Comparison of ENCODE assay signal across 15 cellular contexts in the genomic region with DNA sequence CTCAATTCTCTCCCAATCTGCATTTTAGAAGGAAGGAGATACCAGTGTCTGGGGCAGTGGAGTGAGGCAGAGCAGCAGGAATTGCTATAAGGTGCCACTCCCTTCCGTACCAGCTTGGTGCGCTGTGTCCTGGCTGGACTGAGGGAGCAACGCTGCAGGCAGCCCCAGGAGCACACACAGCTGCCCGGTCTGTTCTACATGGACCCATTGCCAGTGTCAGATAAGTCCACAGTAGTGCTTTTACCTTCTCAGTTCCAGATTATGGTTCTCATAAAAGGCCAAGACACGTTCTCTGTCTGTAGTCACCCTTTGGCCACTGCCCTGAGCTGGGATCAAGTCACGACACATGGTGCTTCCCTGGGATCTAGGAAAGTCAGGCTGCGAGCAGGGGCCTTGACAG. TPM values are rescaled to one million over a fixed set of nuclear protein-coding genes. Genes with fewer than 3 reads are reported as not detected.
A peak's percentile ranks its signal among the peaks of the same experiment; 100 is the strongest.
DNase-seq lines count a peak whose midpoint lies in the region; ATAC-seq and TF ChIP-seq lines count a peak whose summit lies in the region.
"Had no signal": no experiment of that assay in that cellular context is flagged by ENCODE, and none has a peak within 500 bp of the region (broad histone marks: within the 10 kb centered on the region; RNA-seq: fewer than 3 reads in every experiment).

No MANE protein-coding gene starts in this region.

- H3K79me2 ChIP-seq in H9 (ENCODE audit: insufficient read depth, low read length) = no peaks in the 10 kb centered on the region

- H3K56ac ChIP-seq in H9 (ENCODE audit: insufficient read length, low read depth, low read length) = no peak overlapping the region

- H3T11ph ChIP-seq in H9 (ENCODE audit: low read length) = no peak overlapping the region

- H3K4ac ChIP-seq in H9 (ENCODE audit: low read depth, low read length) = no peak overlapping the region

- H3K36me3 ChIP-seq in endodermal cell (ENCODE audit: control insufficient read depth, insufficient read depth, low read length) (no peaks in the 10 kb centered on the region), testis (ENCODE audit: low read depth, missing control alignments) (no peaks in the 10 kb centered on the region)
- H3K36me3 ChIP-seq: BE2C had no signal

- no peak overlapping the region for H2AFZ ChIP-seq in H9 (ENCODE audit: low read length)

- no peak overlapping the region for H3K4me2 ChIP-seq in H9 (ENCODE audit: insufficient read depth, insufficient read length, low read length)
- H3K4me2 ChIP-seq: A549 had no signal

- no peak overlapping the region for H3K18ac ChIP-seq in H9 (ENCODE audit: insufficient read length, low read depth, low read length)

- intact Hi-C loops in testis (cut with DNase I; ENCODE audit: low total_unique reads) = no loop called here

- H3K27me3 Mint-ChIP-seq in H9 (ENCODE audit: low read depth) = peaks cover 11% of the 10 kb centered on the region
- peaks cover 8% of the 10 kb centered on the region for H3K27me3 Mint-ChIP-seq in endodermal cell (ENCODE audit: insufficient read depth)

- no peak overlapping the region for H2AK5ac ChIP-seq in H9 (ENCODE audit: insufficient read length, low read length)

- peak; percentile 26 for ATAC-seq in stimulated activated effector memory CD8-positive, alpha-beta T cell treated with anti-CD3 and anti-CD28 coated beads, Interleukin-12 subunit alpha, Interleukin-12 subunit beta, amount 100 ng/mL, for 72 hours
- no peak for ATAC-seq in GM21717 (IDR thresholded peaks at IDR 0.05; ENCODE audit: unreplicated experiment)

- H3K27ac ChIP-seq in H9 (ENCODE audit: insufficient read length, low read depth, low read length) (no peak overlapping the region), endodermal cell (ENCODE audit: low read depth, low read length) (no peak overlapping the region), testis (no peak overlapping the region)
- H3K27ac ChIP-seq: A549, C4-2B, HL-60 had no signal

- H3K4me3 Mint-ChIP-seq in H9 (no peak overlapping the region), endodermal cell (no peak overlapping the region)
- no peak overlapping the region for H3K4me3 Mint-ChIP-seq in stimulated activated effector memory CD8-positive, alpha-beta T cell treated with anti-CD3 and anti-CD28 coated beads, Interleukin-12 subunit alpha, Interleukin-12 subunit beta, amount 100 ng/mL, for 72 hours

- H2BK120ac ChIP-seq in H9 (ENCODE audit: low read depth, low read length, poor library complexity, severe bottlenecking) = no peak overlapping the region

- no peaks in the 10 kb centered on the region for H3K79me1 ChIP-seq in H9 (ENCODE audit: insufficient read depth, low read depth, low read length, poor library complexity, severe bottlenecking)

- no peak for TF ChIP-seq POLR2A in testis (IDR thresholded peaks at IDR 0.05)

- H2BK20ac ChIP-seq in H9 (ENCODE audit: low read depth, low read length, poor library complexity, severe bottlenecking) = no peak overlapping the region

- H4K8ac ChIP-seq in H9 (replicated peaks; ENCODE audit: insufficient read length, low read depth, low read length) = no peak overlapping the region

- no peak overlapping the region for H3K9ac ChIP-seq in H9 (ENCODE audit: extremely low read depth, insufficient read length, low read length)
- no peak overlapping the region for H3K9ac ChIP-seq in endodermal cell (ENCODE audit: extremely low read depth, low read length, poor library complexity, severe bottlenecking)

- no peak overlapping the region for H2BK12ac ChIP-seq in H9 (ENCODE audit: insufficient read length, low read depth, low read length)

- H3K4me1 ChIP-seq in H9 (ENCODE audit: insufficient read depth, low read length) (peaks cover 2% of the 10 kb centered on the region; the same call in 1 of the 2 replicates), endodermal cell (ENCODE audit: control insufficient read depth, insufficient read depth, low read length) (no peaks in the 10 kb centered on the region), testis (no peaks in the 10 kb centered on the region)
- H3K4me1 ChIP-seq: A549, BE2C had no signal

- no peak overlapping the region for H3K14ac ChIP-seq in H9 (ENCODE audit: insufficient read depth, low read length)

- H3K4me1 Mint-ChIP-seq in H9 (peaks cover 13 to 15% of the 10 kb centered on the region in 2 experiments), endodermal cell (peaks cover 19% of the 10 kb centered on the region)
- H3K4me1 Mint-ChIP-seq in stimulated activated effector memory CD8-positive, alpha-beta T cell treated with anti-CD3 and anti-CD28 coated beads, Interleukin-12 subunit alpha, Interleukin-12 subunit beta, amount 100 ng/mL, for 72 hours = peaks cover 5% of the 10 kb centered on the region

- no peaks in the 10 kb centered on the region for H3K9me3 ChIP-seq in H9 (ENCODE audit: control insufficient read depth, low read depth, low read length)
- no peaks in the 10 kb centered on the region for H3K9me3 ChIP-seq in endodermal cell (ENCODE audit: control insufficient read depth, low read length)
- no peaks in the 10 kb centered on the region for H3K9me3 ChIP-seq in testis
- H3K9me3 ChIP-seq: A549, BE2C had no signal

- H4K91ac ChIP-seq in H9 (ENCODE audit: insufficient read length, low read depth, low read length) = no peak overlapping the region

- H3K23ac ChIP-seq in H9 (ENCODE audit: insufficient read length, low read depth, low read length) = no peak overlapping the region

- no peak for TF ChIP-seq CTCF in H9 (conservative IDR thresholded peaks at IDR 0.05)
- TF ChIP-seq CTCF in endodermal cell (conservative IDR thresholded peaks at IDR 0.05) = no peak
- no peak for TF ChIP-seq CTCF in testis (IDR thresholded peaks at IDR 0.05)

- no peak overlapping the region for H2BK5ac ChIP-seq in H9 (ENCODE audit: insufficient read length, low read length)

- H3K27me3 ChIP-seq in H9 (ENCODE audit: insufficient read depth, low read length) = no peaks in the 10 kb centered on the region
- no peaks in the 10 kb centered on the region for H3K27me3 ChIP-seq in endodermal cell (ENCODE audit: control insufficient read depth, insufficient read depth, low read length, poor library complexity, severe bottlenecking)
- no peaks in the 10 kb centered on the region for H3K27me3 ChIP-seq in testis
- H3K27me3 ChIP-seq: BE2C had no signal

- WGBS in H9 (ENCODE audit: extremely low coverage, insufficient read length, low lambda C conversion rate) = no CpG with 5 or more reads among the region's 7 CpGs
- WGBS in endodermal cell (ENCODE audit: insufficient coverage in 1 of 2, insufficient read length in 1 of 2), 2 experiments = 82 to 94% methylated on average over 7 of the region's 7 CpGs
- 79 to 81% methylated on average over 5 to 7 of the region's 7 CpGs for WGBS in testis, 2 donors

- no peak overlapping the region for H2BK15ac ChIP-seq in H9 (ENCODE audit: low read depth, low read length)

- H3K4me3 ChIP-seq in endodermal cell (ENCODE audit: low read length) (no peak overlapping the region), testis (no peak overlapping the region)
- H3K4me3 ChIP-seq: A549 had no signal

- peak; percentile 29 for DNase-seq in H9
- DNase-seq in NCI-H69 (lab: John Stamatoyannopoulos, UW) = peak; percentile 66
- peak; percentile 59 for DNase-seq in endodermal cell
- DNase-seq in stimulated activated effector memory CD8-positive, alpha-beta T cell treated with anti-CD3 and anti-CD28 coated beads, Interleukin-12 subunit alpha, Interleukin-12 subunit beta, amount 100 ng/mL, for 72 hours (ENCODE audit: low spot score in 2 of 2) = no peak
- no peak for DNase-seq in testis
- DNase-seq in inferior parietal cortex (ENCODE audit: extremely low spot score) = no peak
- DNase-seq: BE2C; CD4-positive, alpha-beta memory T cell; DMS79; IMR-90 had no signal

- H4K20me1 ChIP-seq in H9 (ENCODE audit: control insufficient read depth, insufficient read depth, insufficient read length) = no peaks in the 10 kb centered on the region

- no peak overlapping the region for H4K5ac ChIP-seq in H9 (ENCODE audit: insufficient read length, low read depth, low read length)

- H3K36me3 Mint-ChIP-seq in H9 (ENCODE audit: insufficient read depth in 1 of 3, low read depth in 3 of 3) (no peaks in the 10 kb centered on the region), endodermal cell (ENCODE audit: low read depth) (no peaks in the 10 kb centered on the region)
- H3K36me3 Mint-ChIP-seq in stimulated activated effector memory CD8-positive, alpha-beta T cell treated with anti-CD3 and anti-CD28 coated beads, Interleukin-12 subunit alpha, Interleukin-12 subunit beta, amount 100 ng/mL, for 72 hours = no peaks in the 10 kb centered on the region
- H3K36me3 Mint-ChIP-seq: CD4-positive, alpha-beta memory T cell had no signal

- H3K9me3 Mint-ChIP-seq in H9 = no peaks in the 10 kb centered on the region
- H3K9me3 Mint-ChIP-seq in endodermal cell = no peaks in the 10 kb centered on the region
- peaks cover 3% of the 10 kb centered on the region for H3K9me3 Mint-ChIP-seq in stimulated activated effector memory CD8-positive, alpha-beta T cell treated with anti-CD3 and anti-CD28 coated beads, Interleukin-12 subunit alpha, Interleukin-12 subunit beta, amount 100 ng/mL, for 72 hours

- no peaks in the 10 kb centered on the region for H3K23me2 ChIP-seq in H9 (ENCODE audit: insufficient read length, low read depth, low read length, poor library complexity, severe bottlenecking)

- H3K27ac Mint-ChIP-seq in H9 = no peak overlapping the region
- no peak overlapping the region for H3K27ac Mint-ChIP-seq in endodermal cell
- no peak overlapping the region for H3K27ac Mint-ChIP-seq in stimulated activated effector memory CD8-positive, alpha-beta T cell treated with anti-CD3 and anti-CD28 coated beads, Interleukin-12 subunit alpha, Interleukin-12 subunit beta, amount 100 ng/mL, for 72 hours
- H3K27ac Mint-ChIP-seq: CD4-positive, alpha-beta memory T cell had no signal

RNA-seq across cellular contexts. Expression of a gene that starts 44.1 kb away (rescaled TPM):
- total RNA-seq in H9 (2021) = not detected in 2 replicates
- not detected for total RNA-seq in endodermal cell
- 0.78 TPM for polyA plus RNA-seq in endodermal cell (2013, experiment 1 of 2)
- 0.33 TPM for polyA plus RNA-seq in endodermal cell (2013, experiment 2 of 2)
- total RNA-seq in testis = 1 to 10 TPM; 5.6 to 6.3 TPM
- 3.5 TPM for polyA plus RNA-seq in testis (ENCODE audit: insufficient read depth, low read depth, low replicate concordance)
- total RNA-seq: CD4-positive, alpha-beta memory T cell; IMR-90 had no signal
- polyA plus RNA-seq: A549; AG04450; CD4-positive, alpha-beta memory T cell; IMR-90 had no signal

Comparison
In these comparisons a context has a peak if more than half of its experiments do, and no peak if none do; other contexts are left out.
1. DNase-seq: peak in H9 (single experiment), NCI-H69 (single experiment) and endodermal cell (single experiment); none in stimulated activated effector memory CD8-positive, alpha-beta T cell treated with anti-CD3 and anti-CD28 coated beads, Interleukin-12 subunit alpha, Interleukin-12 subunit beta, amount 100 ng/mL, for 72 hours (0 of 2), testis (single experiment) and inferior parietal cortex (single experiment).